In the genomic region with DNA sequence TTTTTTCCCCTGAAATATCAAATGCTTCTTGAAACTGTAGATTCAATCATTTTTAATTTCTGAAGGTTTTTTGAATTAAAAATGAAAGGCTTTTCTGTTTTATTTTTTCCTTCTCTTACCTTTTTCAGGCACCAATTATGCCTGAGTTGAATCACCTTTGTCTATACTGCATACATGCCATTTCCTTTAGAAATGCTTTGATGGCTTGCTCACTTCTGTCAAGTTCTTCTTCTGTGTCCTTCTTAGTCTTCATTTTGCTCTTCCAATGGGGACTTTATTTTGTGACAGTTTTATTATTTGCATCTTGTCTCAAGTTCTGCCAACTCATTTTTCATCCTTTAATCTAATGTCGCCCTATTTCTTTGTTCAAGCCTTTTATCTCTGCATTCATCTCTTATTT, we compare ENCODE assay signal across 25 cellular contexts.
"Had no signal": no experiment of that assay in that cellular context is flagged by ENCODE, and none has a peak within 500 bp of the region (broad histone marks: within the 10 kb centered on the region; RNA-seq: fewer than 3 reads in every experiment).

No MANE protein-coding gene starts in this region.

- H3K27ac ChIP-seq: neural progenitor cell, ovary, parathyroid adenoma, psoas muscle, right lobe of liver, sigmoid colon, stomach, thoracic aorta, thyroid gland, tibial nerve, upper lobe of left lung, vagina had no signal

- H3K36me3 ChIP-seq: neural progenitor cell, ovary, right lobe of liver, sigmoid colon, stomach, thoracic aorta, thyroid gland, tibial nerve, upper lobe of left lung, vagina had no signal

- H3K9ac ChIP-seq: neural progenitor cell, parathyroid adenoma had no signal

- H3K4me1 ChIP-seq: neural progenitor cell, parathyroid adenoma, psoas muscle, right lobe of liver, stomach, thyroid gland, tibial nerve, upper lobe of left lung, vagina had no signal

- H3K79me2 ChIP-seq: parathyroid adenoma had no signal

- H3K27me3 ChIP-seq: neural progenitor cell, ovary, right lobe of liver, sigmoid colon, stomach, thyroid gland, tibial nerve, upper lobe of left lung, vagina had no signal

- DNase-seq: occipital lobe; ovary; posterior cingulate gyrus; psoas muscle; right cardiac atrium; right lobe of liver; sigmoid colon; small intestine; stimulated activated CD4-positive, alpha-beta T cell treated with anti-CD3 and anti-CD28 coated beads, Interleukin-15, amount 100 ng/mL, for 24 hours; stimulated activated CD4-positive, alpha-beta T cell treated with anti-CD3 and anti-CD28 coated beads, Interleukin-2, amount 100 ng/mL, for 24 hours; stimulated activated CD4-positive, alpha-beta T cell treated with anti-CD3 and anti-CD28 coated beads, Interleukin-2, amount 100 ng/mL, for 48 hours; stimulated activated CD4-positive, alpha-beta T cell treated with anti-CD3 and anti-CD28 coated beads, Interleukin-4, amount 100 ng/mL, for 24 hours; stimulated activated naive B cell treated with anti-CD40 and anti-IgM and Interleukin-4, amounts not matched to agents 10 μg/mL and 1 μg/mL and 100 μg/mL, for 72 hours; stimulated activated naive CD4-positive, alpha-beta T cell treated with Interleukin-2 at 50 U/mL for 16 hours; stomach; thyroid gland; trophoblast cell; upper lobe of left lung had no signal

- H3K4me2 ChIP-seq: neural progenitor cell had no signal

- ATAC-seq: psoas muscle; right cardiac atrium; right lobe of liver; stimulated activated effector memory CD8-positive, alpha-beta T cell treated with anti-CD3 and anti-CD28 coated beads, Interleukin-12 subunit alpha, Interleukin-12 subunit beta, amount 100 ng/mL, for 72 hours; stimulated activated naive B cell treated with anti-CD40 and anti-IgM and Interleukin-4, amounts not matched to agents 10 μg/mL and 1 μg/mL and 100 μg/mL, for 72 hours had no signal

- H2AFZ ChIP-seq: neural progenitor cell, parathyroid adenoma had no signal

- H3K4me3 ChIP-seq: neural progenitor cell, ovary, psoas muscle, right lobe of liver, sigmoid colon, stomach, thoracic aorta, thyroid gland, tibial nerve, upper lobe of left lung, vagina had no signal

- H3K9me3 ChIP-seq: ovary, right lobe of liver, sigmoid colon, thyroid gland, vagina had no signal

- FAIRE-seq: small intestine, urothelium cell line had no signal
